Comparison of ENCODE assay signal across 8 cellular contexts in the genomic region with DNA sequence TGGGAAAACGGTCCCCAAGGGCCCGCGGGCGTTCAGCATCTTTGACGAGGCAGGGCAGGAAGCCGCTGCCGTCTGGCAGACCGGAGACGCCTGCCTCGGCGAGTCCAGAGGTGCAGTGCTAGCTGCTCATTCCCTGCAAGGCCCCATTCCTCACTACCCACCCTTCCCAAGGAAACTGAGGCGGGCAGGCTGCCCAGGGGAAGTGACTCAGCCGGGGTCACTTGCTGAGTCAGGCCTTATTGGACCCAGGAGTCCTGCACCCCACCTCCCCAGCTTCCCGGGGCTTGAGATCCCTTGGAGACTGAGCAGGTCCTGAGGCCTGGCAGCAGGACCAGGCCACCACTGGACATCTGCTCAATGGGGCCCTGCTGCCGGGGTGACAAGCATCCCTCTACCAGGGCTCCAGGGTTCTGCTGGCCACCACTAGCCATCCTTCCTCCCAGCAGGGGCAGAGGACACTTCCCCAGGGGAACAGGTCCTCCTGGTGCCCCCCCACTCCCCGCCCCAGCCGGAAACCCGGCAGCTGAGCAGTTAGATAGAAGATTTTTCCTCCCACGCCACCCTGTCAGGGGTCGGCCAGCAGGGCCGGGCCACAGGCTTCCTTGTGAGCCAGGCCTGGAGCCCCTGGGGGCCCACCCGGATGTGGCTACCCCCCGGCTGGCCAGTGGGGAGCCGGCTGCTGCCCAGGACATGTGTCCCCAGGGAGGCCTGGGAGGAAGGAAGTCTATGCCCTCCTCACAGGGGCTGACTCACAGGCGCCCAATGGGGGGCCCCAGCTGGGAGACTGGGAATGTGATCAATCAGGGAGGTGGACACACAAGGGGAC. TPM values are rescaled to one million over a fixed set of nuclear protein-coding genes. Genes with fewer than 3 reads are reported as not detected.
DNase-seq lines count a peak whose midpoint lies in the region; ATAC-seq and TF ChIP-seq lines count a peak whose summit lies in the region.

No MANE protein-coding gene starts in this region.

- intact Hi-C loops in left lung (cut with DNase I): no loop called here
- intact Hi-C loops in tibial artery (cut with DNase I; ENCODE audit: low total_unique reads): no loop called here

- H4K20me1 ChIP-seq in DND-41 (ENCODE audit: insufficient read depth, low read length): peaks cover 67% of the 10 kb centered on the region

- peak overlapping the region; percentile 94; the same call in 1 of the 2 replicates for H3K4me2 ChIP-seq in DND-41 (ENCODE audit: insufficient read depth, low read length)

- H3K4me1 ChIP-seq in DND-41 (ENCODE audit: insufficient read depth, low read length) (peaks cover 42% of the 10 kb centered on the region), left lung (peaks cover 43 to 88% of the 10 kb centered on the region in 2 donors), tibial artery (peaks cover 0 to 82% (median 63%) of the 10 kb centered on the region in 4 donors)

- H3K27me3 ChIP-seq in DND-41 (ENCODE audit: insufficient read depth, low read length, poor library complexity): no peaks in the 10 kb centered on the region
- no peaks in the 10 kb centered on the region for H3K27me3 ChIP-seq in left lung
- H3K27me3 ChIP-seq in tibial artery: no peaks in the 10 kb centered on the region

- in situ Hi-C loops in astrocyte of the cerebellum (cut with HindIII; ENCODE audit: low sequenced_read_pairs): no loop called here

- no peak overlapping the region for H3K27ac ChIP-seq in DND-41 (ENCODE audit: low read length)
- H3K27ac ChIP-seq in left lung: peak overlapping the region; percentile 78 to 95
- H3K27ac ChIP-seq in tibial artery: peak overlapping the region; percentile 74 to 81

- DNase-seq in DND-41 (no peak), NCI-H69 (lab: John Stamatoyannopoulos, UW) (peak; percentile 83), astrocyte of the cerebellum (ENCODE audit: low read depth) (no peak), left lung (peak in 1 of 2 donors; percentile 84), tibial artery (peak; percentile 53 to 82), ecto neural progenitor cell (ENCODE audit: low spot score) (no peak)

- TF ChIP-seq CTCF in DND-41 (IDR thresholded peaks at IDR 0.05; ENCODE audit: borderline replicate concordance, extremely low read depth, low read length, poor library complexity, severe bottlenecking) (no peak), astrocyte of the cerebellum (IDR thresholded peaks at IDR 0.05; ENCODE audit: low read depth, low read length, missing control alignments) (no peak), left lung (IDR thresholded peaks at IDR 0.05) (no peak), tibial artery (IDR thresholded peaks at IDR 0.05) (no peak)

- no peak overlapping the region; the same call in 1 of the 2 replicates for H3K9ac ChIP-seq in DND-41 (ENCODE audit: low read depth, low read length)

- no peak overlapping the region for H2AFZ ChIP-seq in DND-41 (ENCODE audit: low read depth, low read length)

- H3K79me2 ChIP-seq in DND-41 (ENCODE audit: insufficient read depth, low read length): peaks cover 85% of the 10 kb centered on the region

- H3K36me3 ChIP-seq in DND-41 (ENCODE audit: insufficient read depth, low read length) (no peaks in the 10 kb centered on the region; the same call in 1 of the 2 replicates), left lung (no peaks in the 10 kb centered on the region), tibial artery (no peaks in the 10 kb centered on the region)

- no peaks in the 10 kb centered on the region for H3K9me3 ChIP-seq in DND-41 (ENCODE audit: insufficient read depth, low read length, severe bottlenecking)
- no peaks in the 10 kb centered on the region for H3K9me3 ChIP-seq in left lung
- no peaks in the 10 kb centered on the region for H3K9me3 ChIP-seq in tibial artery

- ATAC-seq in DND-41 (ENCODE audit: insufficient read depth, low read depth) (no peak), left lung (no peak), GM21447 (IDR thresholded peaks at IDR 0.05; ENCODE audit: unreplicated experiment) (no peak), HG03442 (IDR thresholded peaks at IDR 0.05; ENCODE audit: unreplicated experiment) (no peak)

- H3K4me3 ChIP-seq in DND-41 (ENCODE audit: low read depth in 1 of 2, low read length in 2 of 2): no peak overlapping the region
- peak overlapping the region; percentile 2 for H3K4me3 ChIP-seq in astrocyte of the cerebellum (ENCODE audit: low read depth, low read length)
- peak overlapping the region in 1 of 2 donors; percentile 96 for H3K4me3 ChIP-seq in left lung
- H3K4me3 ChIP-seq in tibial artery: peak overlapping the region; percentile 15 to 23

RNA-seq across cellular contexts. Expression of a gene that starts 3.9 kb away (rescaled TPM):
- total RNA-seq in left lung: 10 to 100 TPM; 26.9 to 42.0 TPM

RNA-seq across cellular contexts. Expression of a gene that starts 40.7 kb away (rescaled TPM):
- 10 to 100 TPM in 1 of 2 donors, 1 to 10 TPM in 1; 9.9 to 20.5 TPM for total RNA-seq in left lung

Comparison
In these comparisons a context has a peak if more than half of its experiments do, and no peak if none do; other contexts are left out.
1. DNase-seq: peak in NCI-H69 (single experiment) and tibial artery (2 of 2); none in DND-41 (single experiment), astrocyte of the cerebellum (single experiment) and ecto neural progenitor cell (single experiment).
2. H3K4me3 ChIP-seq: peak in astrocyte of the cerebellum (single experiment) and tibial artery (2 of 2); none in DND-41 (0 of 2).